8 cellular contexts compared by ENCODE assay signal in genomic region chr17:75155191-75155601, GRCh38. TPM values are rescaled to one million over a fixed set of nuclear protein-coding genes. Genes with fewer than 3 reads are reported as not detected.
DNase-seq lines count a peak whose midpoint lies in the region; ATAC-seq and FAIRE-seq lines count a peak whose summit lies in the region.

No MANE protein-coding gene starts in this region.

- DNase-seq in HTR-8/SVneo (ENCODE audit: insufficient read length, low spot score) = no peak
- DNase-seq in activated naive CD8-positive, alpha-beta T cell treated with anti-CD3 and anti-CD28 coated beads, Interleukin-2, amount 10 ng/mL, durations not matched to agents 7 days and 5 days = no peak
- peak; percentile 97 for DNase-seq in myocyte (ENCODE audit: low read depth)
- DNase-seq in stimulated activated CD4-positive, alpha-beta T cell treated with anti-CD3 and anti-CD28 coated beads, Interleukin-15, amount 100 ng/mL, for 24 hours = no peak
- no peak for DNase-seq in AG08395 (ENCODE audit: low spot score)

- ATAC-seq in activated naive CD8-positive, alpha-beta T cell treated with anti-CD3 and anti-CD28 coated beads, Interleukin-2, amount 10 ng/mL, durations not matched to agents 7 days and 5 days (ENCODE audit: low read depth) = no peak
- no peak for ATAC-seq in HG02623 (IDR thresholded peaks at IDR 0.05; ENCODE audit: unreplicated experiment)
- ATAC-seq in HG03159 (IDR thresholded peaks at IDR 0.05; ENCODE audit: unreplicated experiment) = no peak

- H3K4me1 ChIP-seq in BLaER1 treated with 17β-estradiol and CSF1 and Interleukin-3, amounts not matched to agents 10 nM and 100 nM = peaks cover 30 to 42% (median 35%) of the 10 kb centered on the region in 10 experiments

- no peaks in the 10 kb centered on the region for H3K9me3 ChIP-seq in BLaER1 treated with 17β-estradiol and CSF1 and Interleukin-3, amounts not matched to agents 10 nM and 100 nM (replicated peaks in 1 of 11)

- POLR2A ChIA-PET in activated naive CD8-positive, alpha-beta T cell treated with anti-CD3 and anti-CD28 coated beads, Interleukin-2, amount 10 ng/mL, durations not matched to agents 7 days and 5 days (lab: Charles Lee) = interaction anchor here (0.6 to 3.1 kb wide), 27 partner anchors 7 to 1706 kb away, joined by 3 to 20 read pairs (median 4); partner anchors contain the start of genes ARMC7, MIF4GD, NT5C and SLC25A19

- peak overlapping the region; percentile 88 for H3K27ac Mint-ChIP-seq in activated naive CD8-positive, alpha-beta T cell treated with anti-CD3 and anti-CD28 coated beads, Interleukin-2, amount 10 ng/mL, durations not matched to agents 7 days and 5 days

- peak overlapping the region in 4 of 11 experiments; percentile 10 to 39 (median 24); a peak in 3 of 22 replicates for H3K27ac ChIP-seq in BLaER1 treated with 17β-estradiol and CSF1 and Interleukin-3, amounts not matched to agents 10 nM and 100 nM

- H3K36me3 ChIP-seq in BLaER1 treated with 17β-estradiol and CSF1 and Interleukin-3, amounts not matched to agents 10 nM and 100 nM = peaks cover 6 to 51% (median 37%) of the 10 kb centered on the region in 11 experiments; a peak in 21 of 22 replicates

- peak; percentile 9 for FAIRE-seq in HTR-8/SVneo (lab: Jason Lieb, UNC)

- peaks cover 0 to 41% (median 36%) of the 10 kb centered on the region in 11 experiments; a peak in 18 of 22 replicates for H4K20me1 ChIP-seq in BLaER1 treated with 17β-estradiol and CSF1 and Interleukin-3, amounts not matched to agents 10 nM and 100 nM

- H3K4me2 ChIP-seq in BLaER1 treated with 17β-estradiol and CSF1 and Interleukin-3, amounts not matched to agents 10 nM and 100 nM = peak overlapping the region; percentile 61 to 84 (median 71); a peak in 21 of 22 replicates

- H3K4me3 ChIP-seq in BLaER1 treated with 17β-estradiol and CSF1 and Interleukin-3, amounts not matched to agents 10 nM and 100 nM = 0 out of 20 replicates have a peak overlapping the region, but pooled peaks of 1 of the 10 experiments have one; percentile 100

- H3K36me3 Mint-ChIP-seq in activated naive CD8-positive, alpha-beta T cell treated with anti-CD3 and anti-CD28 coated beads, Interleukin-2, amount 10 ng/mL, durations not matched to agents 7 days and 5 days = peaks cover 17% of the 10 kb centered on the region

- no peak overlapping the region for H3K9ac ChIP-seq in BLaER1 treated with 17β-estradiol and CSF1 and Interleukin-3, amounts not matched to agents 10 nM and 100 nM

- H3K4me3 Mint-ChIP-seq in activated naive CD8-positive, alpha-beta T cell treated with anti-CD3 and anti-CD28 coated beads, Interleukin-2, amount 10 ng/mL, durations not matched to agents 7 days and 5 days = peak overlapping the region; percentile 88

- H3K27me3 ChIP-seq in BLaER1 treated with 17β-estradiol and CSF1 and Interleukin-3, amounts not matched to agents 10 nM and 100 nM = no peaks in the 10 kb centered on the region

- H3K4me1 Mint-ChIP-seq in activated naive CD8-positive, alpha-beta T cell treated with anti-CD3 and anti-CD28 coated beads, Interleukin-2, amount 10 ng/mL, durations not matched to agents 7 days and 5 days = peaks cover 31% of the 10 kb centered on the region

- no peaks in the 10 kb centered on the region for H3K9me3 Mint-ChIP-seq in activated naive CD8-positive, alpha-beta T cell treated with anti-CD3 and anti-CD28 coated beads, Interleukin-2, amount 10 ng/mL, durations not matched to agents 7 days and 5 days

- no peaks in the 10 kb centered on the region for H3K27me3 Mint-ChIP-seq in activated naive CD8-positive, alpha-beta T cell treated with anti-CD3 and anti-CD28 coated beads, Interleukin-2, amount 10 ng/mL, durations not matched to agents 7 days and 5 days

RNA-seq across cellular contexts. Expression of gene JPT1, which starts 0.9 kb away (rescaled TPM):
- 100 to 1,000 TPM; 194 to 213 TPM for total RNA-seq in activated naive CD8-positive, alpha-beta T cell treated with anti-CD3 and anti-CD28 coated beads, Interleukin-2, amount 10 ng/mL, durations not matched to agents 7 days and 5 days
- total RNA-seq in myocyte = 469 and 635 TPM in 2 replicates
- polyA plus RNA-seq in myocyte (2012) = 503 TPM

RNA-seq across cellular contexts. Expression of gene NT5C, which starts 23.7 kb away (rescaled TPM):
- 10 to 100 TPM; 69.9 to 70.8 TPM for total RNA-seq in activated naive CD8-positive, alpha-beta T cell treated with anti-CD3 and anti-CD28 coated beads, Interleukin-2, amount 10 ng/mL, durations not matched to agents 7 days and 5 days
- total RNA-seq in myocyte = 64.4 and 70.8 TPM in 2 replicates
- polyA plus RNA-seq in myocyte (2012) = 40.3 TPM

RNA-seq across cellular contexts. Expression of gene SUMO2, which starts 27.6 kb away (rescaled TPM):
- 100 to 1,000 TPM; 470 to 500 TPM for total RNA-seq in activated naive CD8-positive, alpha-beta T cell treated with anti-CD3 and anti-CD28 coated beads, Interleukin-2, amount 10 ng/mL, durations not matched to agents 7 days and 5 days
- 62.2 and 66.8 TPM in 2 replicates for total RNA-seq in myocyte
- polyA plus RNA-seq in myocyte (2012) = 238 TPM

RNA-seq across cellular contexts. Expression of gene ARMC7, which starts 45.4 kb away (rescaled TPM):
- 10 to 100 TPM; 16.2 to 17.6 TPM for total RNA-seq in activated naive CD8-positive, alpha-beta T cell treated with anti-CD3 and anti-CD28 coated beads, Interleukin-2, amount 10 ng/mL, durations not matched to agents 7 days and 5 days
- total RNA-seq in myocyte = 3.6 and 4.4 TPM in 2 replicates
- 11.9 TPM for polyA plus RNA-seq in myocyte (2012)

RNA-seq across cellular contexts. Expression of gene NUP85, which starts 50.3 kb away (rescaled TPM):
- total RNA-seq in activated naive CD8-positive, alpha-beta T cell treated with anti-CD3 and anti-CD28 coated beads, Interleukin-2, amount 10 ng/mL, durations not matched to agents 7 days and 5 days = 100 to 1,000 TPM; 154 to 167 TPM
- 20.1 and 26.1 TPM in 2 replicates for total RNA-seq in myocyte
- 28.6 TPM for polyA plus RNA-seq in myocyte (2012)
